In the genomic region with DNA sequence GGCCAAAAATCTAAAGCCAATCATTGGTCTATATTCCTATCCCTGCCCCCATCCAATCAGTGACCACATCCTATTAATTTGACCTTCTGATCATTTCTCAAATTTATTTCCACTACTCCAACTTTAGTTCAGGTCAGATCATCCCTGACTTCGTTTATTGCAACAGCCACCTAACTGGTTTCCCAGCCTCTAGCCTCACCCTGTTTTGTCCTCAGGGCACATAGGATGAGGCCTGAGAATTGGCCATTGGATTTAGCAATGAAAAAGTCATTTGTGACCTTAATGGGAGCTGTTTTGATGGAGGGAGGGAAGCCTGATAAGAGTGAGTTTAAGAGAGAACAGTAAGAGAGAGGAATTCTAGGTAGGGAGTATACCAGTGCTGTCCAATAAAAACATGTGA, we compare ENCODE assay signal across 21 cellular contexts.
DNase-seq lines count a peak whose midpoint lies in the region; ATAC-seq, FAIRE-seq and TF ChIP-seq lines count a peak whose summit lies in the region.
"Had no signal": no experiment of that assay in that cellular context is flagged by ENCODE, and none has a peak within 500 bp of the region (broad histone marks: within the 10 kb centered on the region; RNA-seq: fewer than 3 reads in every experiment).

No MANE protein-coding gene starts in this region.

- FAIRE-seq in A549 (lab: Jason Lieb, UNC), result peak; percentile 84
- peak; percentile 18 for FAIRE-seq in bronchial epithelial cell (lab: Jason Lieb, UNC)
- FAIRE-seq: A204.1, GM12892, GM18507 had no signal

- TF ChIP-seq POLR2A in A549 (IDR thresholded peaks at IDR 0.05; ENCODE audit: low read length) (no peak), gastroesophageal sphincter (IDR thresholded peaks at IDR 0.05) (no peak)

- ATAC-seq in A549 (no peak), esophagus mucosa (peak; percentile 53), HG03469 (IDR thresholded peaks at IDR 0.05; ENCODE audit: unreplicated experiment) (no peak), gastroesophageal sphincter (no peak), lower lobe of right lung (no peak)
- ATAC-seq: HCT116 had no signal

- H3K27ac ChIP-seq in A549 (no peak overlapping the region; a peak in 1 of 6 replicates), gastroesophageal sphincter (no peak overlapping the region), MM.1S (ENCODE audit: low read length) (no peak overlapping the region), lower lobe of right lung (no peak overlapping the region)
- H3K27ac ChIP-seq: C4-2B had no signal

- H3K9me2 ChIP-seq in MM.1S (replicated peaks; ENCODE audit: insufficient read depth, low read length), result no peaks in the 10 kb centered on the region

- no peaks in the 10 kb centered on the region for H3K9me3 ChIP-seq in A549
- no peaks in the 10 kb centered on the region for H3K9me3 ChIP-seq in gastroesophageal sphincter
- no peaks in the 10 kb centered on the region for H3K9me3 ChIP-seq in MM.1S (replicated peaks; ENCODE audit: insufficient read depth, low read length)
- H3K9me3 ChIP-seq in lower lobe of right lung, result no peaks in the 10 kb centered on the region

- no peaks in the 10 kb centered on the region for H3K36me3 ChIP-seq in bronchial epithelial cell (ENCODE audit: control insufficient read depth, insufficient read depth, low read length)
- no peaks in the 10 kb centered on the region for H3K36me3 ChIP-seq in gastroesophageal sphincter
- H3K36me3 ChIP-seq in MM.1S (replicated peaks; ENCODE audit: insufficient read depth, low read length), result no peaks in the 10 kb centered on the region
- H3K36me3 ChIP-seq in lower lobe of right lung, result no peaks in the 10 kb centered on the region

- peaks cover 12% of the 10 kb centered on the region for H3F3A ChIP-seq in MM.1S (ENCODE audit: insufficient read depth, low read length)

- DNase-seq in A549 (ENCODE audit: low read depth in 1 of 2, low spot score in 1 of 2), result no peak
- peak; percentile 20 for DNase-seq in ELF-1 (ENCODE audit: low read depth, low spot score)
- peak; percentile 52 for DNase-seq in bronchial epithelial cell (ENCODE audit: low read depth)
- DNase-seq in MM.1S, result no peak
- DNase-seq in lower lobe of right lung, result no peak
- DNase-seq: AML-193; CD4-positive, alpha-beta T cell; DND-41; GDM1; GOT3; H7; HFFc6; KG1 had no signal

- WGBS in A549 (ENCODE audit: missing lambda C conversion rate), result 45% methylated on average over 1 of the region's 1 CpG
- 38 to 80% methylated on average over 1 of the region's 1 CpG for WGBS in gastroesophageal sphincter (ENCODE audit: low coverage in 1 of 2), 2 donors

- intact Hi-C loops in lower lobe of right lung (cut with DNase I), result no loop called here

- TF ChIP-seq RAD21 in A549 (conservative IDR thresholded peaks at IDR 0.05 in 1 of 2, IDR thresholded peaks at IDR 0.05 in 1 of 2), result no peak

- TF ChIP-seq EP300 in A549 (IDR thresholded peaks at IDR 0.05) (no peak), gastroesophageal sphincter (IDR thresholded peaks at IDR 0.05) (no peak)

- no peaks in the 10 kb centered on the region for H3K27me3 ChIP-seq in bronchial epithelial cell (ENCODE audit: control insufficient read depth, insufficient read depth, low read length)
- H3K27me3 ChIP-seq in gastroesophageal sphincter, result no peaks in the 10 kb centered on the region
- no peaks in the 10 kb centered on the region for H3K27me3 ChIP-seq in MM.1S (replicated peaks; ENCODE audit: insufficient read depth, low read length)
- H3K27me3 ChIP-seq in lower lobe of right lung (ENCODE audit: low read depth), result no peaks in the 10 kb centered on the region

- TF ChIP-seq CTCF in A549 (IDR thresholded peaks at IDR 0.05), result no peak
- TF ChIP-seq CTCF in bronchial epithelial cell (IDR thresholded peaks at IDR 0.05; ENCODE audit: insufficient read depth, low read length, severe bottlenecking), result no peak
- TF ChIP-seq CTCF in gastroesophageal sphincter (IDR thresholded peaks at IDR 0.05), result no peak
- TF ChIP-seq CTCF in MM.1S (IDR thresholded peaks at IDR 0.05; ENCODE audit: low read length), result no peak
- TF ChIP-seq CTCF in lower lobe of right lung (IDR thresholded peaks at IDR 0.05), result no peak

- H3K4me1 ChIP-seq in A549, result peaks cover 29% of the 10 kb centered on the region
- H3K4me1 ChIP-seq in gastroesophageal sphincter, result no peaks in the 10 kb centered on the region
- peaks cover 29% of the 10 kb centered on the region for H3K4me1 ChIP-seq in MM.1S (ENCODE audit: low read length)
- H3K4me1 ChIP-seq in lower lobe of right lung, result no peaks in the 10 kb centered on the region

- POLR2A ChIA-PET in A549 (lab: Yijun Ruan, JAX), result no interaction called here

- no peak overlapping the region for H2AFZ ChIP-seq in MM.1S (ENCODE audit: low read length)

- H3K4me2 ChIP-seq in A549 (0 out of 3 replicates have a peak overlapping the region, but pooled peaks have one; percentile 25), MM.1S (ENCODE audit: low read depth, low read length) (no peak overlapping the region)

- CTCF ChIA-PET in A549 (lab: Yijun Ruan, JAX), result interaction anchor here (1.6 to 34.7 kb wide), 3 partner anchors 16 to 251 kb away, joined by 4 to 848 read pairs (median 5); no protein-coding TSS in a partner anchor

- H4K20me1 ChIP-seq in MM.1S (ENCODE audit: insufficient read depth, low read length), result peaks cover 3% of the 10 kb centered on the region; the same call in 1 of the 2 replicates

- H3K4me3 ChIP-seq in A549, result no peak overlapping the region
- no peak overlapping the region for H3K4me3 ChIP-seq in bronchial epithelial cell (ENCODE audit: low read depth, low read length)
- no peak overlapping the region for H3K4me3 ChIP-seq in gastroesophageal sphincter
- no peak overlapping the region for H3K4me3 ChIP-seq in MM.1S (ENCODE audit: low read length)
- no peak overlapping the region for H3K4me3 ChIP-seq in lower lobe of right lung

- H3K79me2 ChIP-seq in MM.1S (ENCODE audit: low read length), result peaks cover 26% of the 10 kb centered on the region

- H3K9ac ChIP-seq in MM.1S (ENCODE audit: low read length), result no peak overlapping the region

TF ChIP-seq in A549, 52 proteins besides CTCF, POLR2A, EP300 and RAD21 (continues in another document):
- TF ChIP-seq, protein P1, sequence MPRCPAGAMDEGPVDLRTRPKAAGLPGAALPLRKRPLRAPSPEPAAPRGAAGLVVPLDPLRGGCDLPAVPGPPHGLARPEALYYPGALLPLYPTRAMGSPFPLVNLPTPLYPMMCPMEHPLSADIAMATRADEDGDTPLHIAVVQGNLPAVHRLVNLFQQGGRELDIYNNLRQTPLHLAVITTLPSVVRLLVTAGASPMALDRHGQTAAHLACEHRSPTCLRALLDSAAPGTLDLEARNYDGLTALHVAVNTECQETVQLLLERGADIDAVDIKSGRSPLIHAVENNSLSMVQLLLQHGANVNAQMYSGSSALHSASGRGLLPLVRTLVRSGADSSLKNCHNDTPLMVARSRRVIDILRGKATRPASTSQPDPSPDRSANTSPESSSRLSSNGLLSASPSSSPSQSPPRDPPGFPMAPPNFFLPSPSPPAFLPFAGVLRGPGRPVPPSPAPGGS (IDR thresholded peaks at IDR 0.05), result no peak
- TF ChIP-seq HEYL (CRISPR knock-in tag; IDR thresholded peaks at IDR 0.05) (no peak), HOXB13 (CRISPR knock-in tag; IDR thresholded peaks at IDR 0.05; ENCODE audit: low read depth) (no peak), RARB (CRISPR knock-in tag; IDR thresholded peaks at IDR 0.05) (no peak), ZFP36 (IDR thresholded peaks at IDR 0.05; ENCODE audit: borderline replicate concordance, partially characterized antibody) (no peak), ESRRA (IDR thresholded peaks at IDR 0.05; ENCODE audit: borderline replicate concordance, low read length) (no peak), JUN (IDR thresholded peaks at IDR 0.05) (no peak), NPAS2 (CRISPR knock-in tag; IDR thresholded peaks at IDR 0.05; ENCODE audit: borderline replicate concordance) (no peak), NFE2L2 (conservative IDR thresholded peaks at IDR 0.05; ENCODE audit: low read length) (no peak), CEBPB (IDR thresholded peaks at IDR 0.05) (no peak), NR3C1 (IDR thresholded peaks at IDR 0.05) (no peak)
- TF ChIP-seq, protein P2, sequence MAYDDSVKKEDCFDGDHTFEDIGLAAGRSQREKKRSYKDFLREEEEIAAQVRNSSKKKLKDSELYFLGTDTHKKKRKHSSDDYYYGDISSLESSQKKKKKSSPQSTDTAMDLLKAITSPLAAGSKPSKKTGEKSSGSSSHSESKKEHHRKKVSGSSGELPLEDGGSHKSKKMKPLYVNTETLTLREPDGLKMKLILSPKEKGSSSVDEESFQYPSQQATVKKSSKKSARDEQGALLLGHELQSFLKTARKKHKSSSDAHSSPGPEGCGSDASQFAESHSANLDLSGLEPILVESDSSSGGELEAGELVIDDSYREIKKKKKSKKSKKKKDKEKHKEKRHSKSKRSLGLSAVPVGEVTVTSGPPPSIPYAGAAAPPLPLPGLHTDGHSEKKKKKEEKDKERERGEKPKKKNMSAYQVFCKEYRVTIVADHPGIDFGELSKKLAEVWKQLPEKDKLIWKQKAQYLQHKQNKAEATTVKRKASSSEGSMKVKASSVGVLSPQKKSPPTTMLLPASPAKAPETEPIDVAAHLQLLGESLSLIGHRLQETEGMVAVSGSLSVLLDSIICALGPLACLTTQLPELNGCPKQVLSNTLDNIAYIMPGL (CRISPR knock-in tag; IDR thresholded peaks at IDR 0.05; ENCODE audit: borderline replicate concordance), result no peak
- TF ChIP-seq, protein P3, sequence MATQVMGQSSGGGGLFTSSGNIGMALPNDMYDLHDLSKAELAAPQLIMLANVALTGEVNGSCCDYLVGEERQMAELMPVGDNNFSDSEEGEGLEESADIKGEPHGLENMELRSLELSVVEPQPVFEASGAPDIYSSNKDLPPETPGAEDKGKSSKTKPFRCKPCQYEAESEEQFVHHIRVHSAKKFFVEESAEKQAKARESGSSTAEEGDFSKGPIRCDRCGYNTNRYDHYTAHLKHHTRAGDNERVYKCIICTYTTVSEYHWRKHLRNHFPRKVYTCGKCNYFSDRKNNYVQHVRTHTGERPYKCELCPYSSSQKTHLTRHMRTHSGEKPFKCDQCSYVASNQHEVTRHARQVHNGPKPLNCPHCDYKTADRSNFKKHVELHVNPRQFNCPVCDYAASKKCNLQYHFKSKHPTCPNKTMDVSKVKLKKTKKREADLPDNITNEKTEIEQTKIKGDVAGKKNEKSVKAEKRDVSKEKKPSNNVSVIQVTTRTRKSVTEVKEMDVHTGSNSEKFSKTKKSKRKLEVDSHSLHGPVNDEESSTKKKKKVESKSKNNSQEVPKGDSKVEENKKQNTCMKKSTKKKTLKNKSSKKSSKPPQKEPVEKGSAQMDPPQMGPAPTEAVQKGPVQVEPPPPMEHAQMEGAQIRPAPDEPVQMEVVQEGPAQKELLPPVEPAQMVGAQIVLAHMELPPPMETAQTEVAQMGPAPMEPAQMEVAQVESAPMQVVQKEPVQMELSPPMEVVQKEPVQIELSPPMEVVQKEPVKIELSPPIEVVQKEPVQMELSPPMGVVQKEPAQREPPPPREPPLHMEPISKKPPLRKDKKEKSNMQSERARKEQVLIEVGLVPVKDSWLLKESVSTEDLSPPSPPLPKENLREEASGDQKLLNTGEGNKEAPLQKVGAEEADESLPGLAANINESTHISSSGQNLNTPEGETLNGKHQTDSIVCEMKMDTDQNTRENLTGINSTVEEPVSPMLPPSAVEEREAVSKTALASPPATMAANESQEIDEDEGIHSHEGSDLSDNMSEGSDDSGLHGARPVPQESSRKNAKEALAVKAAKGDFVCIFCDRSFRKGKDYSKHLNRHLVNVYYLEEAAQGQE (IDR thresholded peaks at IDR 0.05), result no peak

Comparison
In these comparisons a context has a peak if more than half of its experiments do, and no peak if none do; other contexts are left out.
1. DNase-seq: peak in ELF-1 (single experiment) and bronchial epithelial cell (single experiment); none in A549 (0 of 2), MM.1S (single experiment) and lower lobe of right lung (single experiment).